In the genomic region with DNA sequence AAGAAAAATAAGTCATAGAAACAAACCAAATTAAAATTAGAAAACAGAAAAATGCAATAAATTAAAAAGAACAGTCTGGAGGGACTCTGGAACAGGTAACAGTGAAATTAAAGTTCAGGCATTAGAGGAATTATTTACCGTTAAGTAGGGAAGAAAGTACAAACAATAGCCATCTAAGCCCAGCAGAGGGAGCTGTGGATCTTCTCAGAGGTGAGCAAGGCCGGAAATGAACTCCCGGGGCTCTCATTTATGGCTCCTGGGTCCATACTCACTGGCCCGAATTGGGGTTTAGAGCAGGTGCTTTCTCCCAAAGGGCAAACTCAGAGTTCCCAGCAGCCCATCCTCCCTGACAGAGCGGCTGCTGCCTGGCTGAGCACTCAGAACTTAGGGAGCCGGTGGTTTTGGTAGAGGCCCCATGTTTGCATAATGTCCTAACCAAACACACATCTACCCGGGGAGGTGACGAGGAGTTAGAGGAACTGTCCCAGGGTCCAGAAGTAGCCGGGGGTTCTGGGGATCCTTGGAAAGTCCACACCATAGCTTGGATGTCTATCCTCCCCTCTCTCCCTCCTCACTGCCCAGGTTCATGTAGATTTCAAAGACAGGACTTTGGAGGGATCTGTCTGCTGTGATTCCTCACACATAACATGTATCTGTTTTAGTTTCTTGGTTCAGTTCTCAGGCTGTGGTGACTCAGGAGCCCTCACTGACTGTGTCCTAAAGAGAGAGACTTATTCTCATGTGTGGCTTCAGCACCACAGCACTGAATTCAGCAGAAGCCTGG, we compare ENCODE assay signal across 1 cellular context.
TF ChIP-seq lines count a peak whose summit lies in the region.

No MANE protein-coding gene starts in this region.

TF ChIP-seq in K562, 482 proteins besides CTCF, POLR2A, EP300 and RAD21 (continued from another document and continues in another):
- TF ChIP-seq POU5F1 (IDR thresholded peaks at IDR 0.05; ENCODE audit: borderline replicate concordance, low read depth, low read length, partially characterized antibody) (no peak), SREBF1 (IDR thresholded peaks at IDR 0.05; ENCODE audit: borderline replicate concordance, low read depth, low read length) (no peak), CSDE1 (IDR thresholded peaks at IDR 0.05) (no peak), NUFIP1 (IDR thresholded peaks at IDR 0.05; ENCODE audit: partially characterized antibody) (no peak), GABPB2 (CRISPR knock-in tag; conservative IDR thresholded peaks at IDR 0.05) (no peak), STAT5B (CRISPR knock-in tag; IDR thresholded peaks at IDR 0.05) (no peak), ETS2 (tag; IDR thresholded peaks at IDR 0.05; ENCODE audit: borderline replicate concordance, poor library complexity, severe bottlenecking) (no peak), NONO (IDR thresholded peaks at IDR 0.05; ENCODE audit: low read depth in 2 of 2, low read length in 1 of 2) (no peak), FOSL1 (tag; conservative IDR thresholded peaks at IDR 0.05) (no peak), CBFA2T2 (conservative IDR thresholded peaks at IDR 0.05) (no peak), HDAC3 (IDR thresholded peaks at IDR 0.05; ENCODE audit: borderline replicate concordance, partially characterized antibody) (no peak), CBFB (CRISPR knock-in tag; IDR thresholded peaks at IDR 0.05) (no peak), MXD1 (CRISPR knock-in tag; IDR thresholded peaks at IDR 0.05; ENCODE audit: borderline replicate concordance, poor library complexity, severe bottlenecking) (no peak), HMGN3 (IDR thresholded peaks at IDR 0.05; ENCODE audit: borderline replicate concordance, extremely low read depth, insufficient read length, low read depth, low read length) (peak; percentile 24), CEBPB (tag; IDR thresholded peaks at IDR 0.05) (no peak), JUN (IDR thresholded peaks at IDR 0.05; ENCODE audit: borderline replicate concordance, low read depth, low read length) (peak; percentile 65; the same call in 1 of the 2 replicates), JUN (CRISPR knock-in tag; IDR thresholded peaks at IDR 0.05; ENCODE audit: borderline replicate concordance) (no peak), PTBP1 (IDR thresholded peaks at IDR 0.05; ENCODE audit: low read depth, low read length) (no peak), SMARCA5 (IDR thresholded peaks at IDR 0.05) (no peak), ILK (tag; IDR thresholded peaks at IDR 0.05; ENCODE audit: borderline replicate concordance, low read depth) (no peak), SP1 (CRISPR knock-in tag; IDR thresholded peaks at IDR 0.05) (no peak), ZNF280A (IDR thresholded peaks at IDR 0.05; ENCODE audit: low read depth, partially characterized antibody) (no peak), PKNOX1 (IDR thresholded peaks at IDR 0.05) (0 out of 2 replicates have a peak, but pooled peaks have one; percentile 44), TSC22D4 (tag; IDR thresholded peaks at IDR 0.05) (peak; percentile 16; the same call in 1 of the 2 replicates), GTF2F1 (IDR thresholded peaks at IDR 0.05; ENCODE audit: low read depth, low read length) (no peak), BRD4 (IDR thresholded peaks at IDR 0.05) (no peak), ILF3 (IDR thresholded peaks at IDR 0.05; ENCODE audit: borderline replicate concordance) (no peak), TEAD4 (IDR thresholded peaks at IDR 0.05; ENCODE audit: low read length) (peak; percentile 28; the same call in 1 of the 2 replicates), TEAD4 (CRISPR knock-in tag; IDR thresholded peaks at IDR 0.05; ENCODE audit: borderline replicate concordance) (0 out of 2 replicates have a peak, but pooled peaks have one; percentile 85), RBBP5 (IDR thresholded peaks at IDR 0.05; ENCODE audit: borderline replicate concordance, insufficient read depth, low read length, poor library complexity, severe bottlenecking) (no peak), NCOA2 (IDR thresholded peaks at IDR 0.05; ENCODE audit: partially characterized antibody in 2 of 2) (peak in 1 of 2 experiments; percentile 8), PRPF4 (IDR thresholded peaks at IDR 0.05; ENCODE audit: insufficient read depth, low read depth, low read length, poor library complexity, severe bottlenecking) (no peak), MBD2 (IDR thresholded peaks at IDR 0.05; ENCODE audit: borderline replicate concordance, low read depth) (no peak), SFPQ (IDR thresholded peaks at IDR 0.05; ENCODE audit: low read depth, low read length) (no peak), ZNF780A (CRISPR knock-in tag; IDR thresholded peaks at IDR 0.05) (no peak), JUNB (CRISPR knock-in tag; conservative IDR thresholded peaks at IDR 0.05) (no peak), SMAD3 (CRISPR knock-in tag; conservative IDR thresholded peaks at IDR 0.05) (no peak), NCOA1 (IDR thresholded peaks at IDR 0.05; ENCODE audit: low read depth) (0 out of 2 replicates have a peak, but pooled peaks have one; percentile 12), GATAD2B (IDR thresholded peaks at IDR 0.05; ENCODE audit: borderline replicate concordance) (no peak), ZNF133 (CRISPR knock-in tag; IDR thresholded peaks at IDR 0.05) (no peak), FOXK1 (CRISPR knock-in tag; IDR thresholded peaks at IDR 0.05; ENCODE audit: borderline replicate concordance) (peak; percentile 62; the same call in 1 of the 2 replicates), SIRT6 (IDR thresholded peaks at IDR 0.05; ENCODE audit: low read depth, low read length) (no peak), HDGF (IDR thresholded peaks at IDR 0.05) (no peak), ZFP1 (CRISPR knock-in tag; IDR thresholded peaks at IDR 0.05) (no peak), NBN (IDR thresholded peaks at IDR 0.05; ENCODE audit: low read depth) (peak; percentile 91; the same call in 1 of the 2 replicates), ZSCAN32 (CRISPR knock-in tag; IDR thresholded peaks at IDR 0.05) (no peak), MEF2A (IDR thresholded peaks at IDR 0.05; ENCODE audit: control insufficient read depth, low read depth, low read length) (no peak)
- TF ChIP-seq, protein P1, sequence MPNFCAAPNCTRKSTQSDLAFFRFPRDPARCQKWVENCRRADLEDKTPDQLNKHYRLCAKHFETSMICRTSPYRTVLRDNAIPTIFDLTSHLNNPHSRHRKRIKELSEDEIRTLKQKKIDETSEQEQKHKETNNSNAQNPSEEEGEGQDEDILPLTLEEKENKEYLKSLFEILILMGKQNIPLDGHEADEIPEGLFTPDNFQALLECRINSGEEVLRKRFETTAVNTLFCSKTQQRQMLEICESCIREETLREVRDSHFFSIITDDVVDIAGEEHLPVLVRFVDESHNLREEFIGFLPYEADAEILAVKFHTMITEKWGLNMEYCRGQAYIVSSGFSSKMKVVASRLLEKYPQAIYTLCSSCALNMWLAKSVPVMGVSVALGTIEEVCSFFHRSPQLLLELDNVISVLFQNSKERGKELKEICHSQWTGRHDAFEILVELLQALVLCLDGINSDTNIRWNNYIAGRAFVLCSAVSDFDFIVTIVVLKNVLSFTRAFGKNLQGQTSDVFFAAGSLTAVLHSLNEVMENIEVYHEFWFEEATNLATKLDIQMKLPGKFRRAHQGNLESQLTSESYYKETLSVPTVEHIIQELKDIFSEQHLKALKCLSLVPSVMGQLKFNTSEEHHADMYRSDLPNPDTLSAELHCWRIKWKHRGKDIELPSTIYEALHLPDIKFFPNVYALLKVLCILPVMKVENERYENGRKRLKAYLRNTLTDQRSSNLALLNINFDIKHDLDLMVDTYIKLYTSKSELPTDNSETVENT (CRISPR knock-in tag; IDR thresholded peaks at IDR 0.05), result no peak
- TF ChIP-seq, protein P2, sequence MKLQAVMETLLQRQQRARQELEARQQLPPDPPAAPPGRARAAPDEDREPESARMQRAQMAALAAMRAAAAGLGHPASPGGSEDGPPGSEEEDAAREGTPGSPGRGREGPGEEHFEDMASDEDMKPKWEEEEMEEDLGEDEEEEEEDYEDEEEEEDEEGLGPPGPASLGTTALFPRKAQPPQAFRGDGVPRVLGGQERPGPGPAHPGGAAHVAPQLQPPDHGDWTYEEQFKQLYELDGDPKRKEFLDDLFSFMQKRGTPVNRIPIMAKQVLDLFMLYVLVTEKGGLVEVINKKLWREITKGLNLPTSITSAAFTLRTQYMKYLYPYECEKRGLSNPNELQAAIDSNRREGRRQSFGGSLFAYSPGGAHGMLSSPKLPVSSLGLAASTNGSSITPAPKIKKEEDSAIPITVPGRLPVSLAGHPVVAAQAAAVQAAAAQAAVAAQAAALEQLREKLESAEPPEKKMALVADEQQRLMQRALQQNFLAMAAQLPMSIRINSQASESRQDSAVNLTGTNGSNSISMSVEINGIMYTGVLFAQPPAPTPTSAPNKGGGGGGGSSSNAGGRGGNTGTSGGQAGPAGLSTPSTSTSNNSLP (IDR thresholded peaks at IDR 0.05; ENCODE audit: borderline replicate concordance, low read depth, low read length), result peak; percentile 77; the same call in 1 of the 2 replicates
- TF ChIP-seq, protein P3, sequence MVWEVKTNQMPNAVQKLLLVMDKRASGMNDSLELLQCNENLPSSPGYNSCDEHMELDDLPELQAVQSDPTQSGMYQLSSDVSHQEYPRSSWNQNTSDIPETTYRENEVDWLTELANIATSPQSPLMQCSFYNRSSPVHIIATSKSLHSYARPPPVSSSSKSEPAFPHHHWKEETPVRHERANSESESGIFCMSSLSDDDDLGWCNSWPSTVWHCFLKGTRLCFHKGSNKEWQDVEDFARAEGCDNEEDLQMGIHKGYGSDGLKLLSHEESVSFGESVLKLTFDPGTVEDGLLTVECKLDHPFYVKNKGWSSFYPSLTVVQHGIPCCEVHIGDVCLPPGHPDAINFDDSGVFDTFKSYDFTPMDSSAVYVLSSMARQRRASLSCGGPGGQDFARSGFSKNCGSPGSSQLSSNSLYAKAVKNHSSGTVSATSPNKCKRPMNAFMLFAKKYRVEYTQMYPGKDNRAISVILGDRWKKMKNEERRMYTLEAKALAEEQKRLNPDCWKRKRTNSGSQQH (CRISPR knock-in tag; IDR thresholded peaks at IDR 0.05), result no peak
- TF ChIP-seq, protein P4, sequence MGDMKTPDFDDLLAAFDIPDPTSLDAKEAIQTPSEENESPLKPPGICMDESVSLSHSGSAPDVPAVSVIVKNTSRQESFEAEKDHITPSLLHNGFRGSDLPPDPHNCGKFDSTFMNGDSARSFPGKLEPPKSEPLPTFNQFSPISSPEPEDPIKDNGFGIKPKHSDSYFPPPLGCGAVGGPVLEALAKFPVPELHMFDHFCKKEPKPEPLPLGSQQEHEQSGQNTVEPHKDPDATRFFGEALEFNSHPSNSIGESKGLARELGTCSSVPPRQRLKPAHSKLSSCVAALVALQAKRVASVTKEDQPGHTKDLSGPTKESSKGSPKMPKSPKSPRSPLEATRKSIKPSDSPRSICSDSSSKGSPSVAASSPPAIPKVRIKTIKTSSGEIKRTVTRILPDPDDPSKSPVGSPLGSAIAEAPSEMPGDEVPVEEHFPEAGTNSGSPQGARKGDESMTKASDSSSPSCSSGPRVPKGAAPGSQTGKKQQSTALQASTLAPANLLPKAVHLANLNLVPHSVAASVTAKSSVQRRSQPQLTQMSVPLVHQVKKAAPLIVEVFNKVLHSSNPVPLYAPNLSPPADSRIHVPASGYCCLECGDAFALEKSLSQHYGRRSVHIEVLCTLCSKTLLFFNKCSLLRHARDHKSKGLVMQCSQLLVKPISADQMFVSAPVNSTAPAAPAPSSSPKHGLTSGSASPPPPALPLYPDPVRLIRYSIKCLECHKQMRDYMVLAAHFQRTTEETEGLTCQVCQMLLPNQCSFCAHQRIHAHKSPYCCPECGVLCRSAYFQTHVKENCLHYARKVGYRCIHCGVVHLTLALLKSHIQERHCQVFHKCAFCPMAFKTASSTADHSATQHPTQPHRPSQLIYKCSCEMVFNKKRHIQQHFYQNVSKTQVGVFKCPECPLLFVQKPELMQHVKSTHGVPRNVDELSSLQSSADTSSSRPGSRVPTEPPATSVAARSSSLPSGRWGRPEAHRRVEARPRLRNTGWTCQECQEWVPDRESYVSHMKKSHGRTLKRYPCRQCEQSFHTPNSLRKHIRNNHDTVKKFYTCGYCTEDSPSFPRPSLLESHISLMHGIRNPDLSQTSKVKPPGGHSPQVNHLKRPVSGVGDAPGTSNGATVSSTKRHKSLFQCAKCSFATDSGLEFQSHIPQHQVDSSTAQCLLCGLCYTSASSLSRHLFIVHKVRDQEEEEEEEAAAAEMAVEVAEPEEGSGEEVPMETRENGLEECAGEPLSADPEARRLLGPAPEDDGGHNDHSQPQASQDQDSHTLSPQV (IDR thresholded peaks at IDR 0.05), result no peak
